Comparison of ENCODE assay signal across 14 cellular contexts in the genomic region with DNA sequence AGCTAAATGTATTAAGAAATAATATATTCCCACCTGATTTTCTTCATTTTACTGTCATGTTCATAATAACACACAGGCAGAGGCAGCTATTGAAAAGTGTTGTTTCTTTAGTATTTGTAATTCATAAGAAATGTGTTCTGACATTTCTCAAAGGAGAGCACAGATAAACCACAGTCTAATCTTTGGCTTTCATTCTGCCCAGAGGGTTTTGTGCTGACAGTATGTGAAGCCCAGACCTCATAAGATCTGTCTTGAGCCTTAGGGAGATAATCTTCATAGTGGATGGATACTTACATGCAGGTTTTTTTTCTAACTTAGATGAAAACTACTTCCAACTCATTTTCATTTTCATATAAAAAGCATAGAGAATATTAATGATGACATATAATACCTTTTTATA.
"Had no signal": no experiment of that assay in that cellular context is flagged by ENCODE, and none has a peak within 500 bp of the region (broad histone marks: within the 10 kb centered on the region; RNA-seq: fewer than 3 reads in every experiment).

No MANE protein-coding gene starts in this region.

- H3K27me3 Mint-ChIP-seq: naive B cell; stimulated activated memory B cell treated with anti-CD40 and anti-IgM and Interleukin-4, amounts not matched to agents 10 μg/mL and 1 μg/mL and 100 μg/mL, for 72 hours had no signal

- H3K9me3 Mint-ChIP-seq: activated CD4-positive, alpha-beta T cell treated with anti-CD3 and anti-CD28 coated beads, Interleukin-2, amount 10 ng/mL, durations not matched to agents 7 days and 5 days; activated T-cell treated with anti-CD3 and anti-CD28 coated beads, Interleukin-2, amount 50 U/mL, for 72 hours; immature natural killer cell; naive B cell; stimulated activated memory B cell treated with anti-CD40 and anti-IgM and Interleukin-4, amounts not matched to agents 10 μg/mL and 1 μg/mL and 100 μg/mL, for 72 hours had no signal

- DNase-seq: activated CD4-positive, alpha-beta T cell treated with anti-CD3 and anti-CD28 coated beads, Interleukin-2, amount 10 ng/mL, durations not matched to agents 7 days and 5 days; activated CD8-positive, alpha-beta memory T cell treated with anti-CD3 and anti-CD28 coated beads, Interleukin-2, amount 50 U/mL, for 48 hours; activated gamma-delta T cell; activated T-cell treated with anti-CD3 and anti-CD28 coated beads, Interleukin-2, amount 50 U/mL, for 72 hours; aorta; immature natural killer cell; left colon; naive B cell; stimulated activated CD4-positive, alpha-beta T cell treated with anti-CD3 and anti-CD28 coated beads, Interleukin-2, amount 100 ng/mL, for 48 hours had no signal

- H3K27me3 ChIP-seq: foreskin keratinocyte had no signal

- H3K27ac ChIP-seq: foreskin keratinocyte had no signal

- ATAC-seq: activated T-cell treated with anti-CD3 and anti-CD28 coated beads, Interleukin-2, amount 50 U/mL, for 72 hours; esophagus mucosa; foreskin keratinocyte; left colon; stimulated activated memory B cell treated with anti-CD40 and anti-IgM and Interleukin-4, amounts not matched to agents 10 μg/mL and 1 μg/mL and 100 μg/mL, for 72 hours had no signal

- H3K36me3 Mint-ChIP-seq: activated naive CD8-positive, alpha-beta T cell; immature natural killer cell; naive B cell; stimulated activated memory B cell treated with anti-CD40 and anti-IgM and Interleukin-4, amounts not matched to agents 10 μg/mL and 1 μg/mL and 100 μg/mL, for 72 hours had no signal

- H3K27ac Mint-ChIP-seq: activated CD4-positive, alpha-beta T cell treated with anti-CD3 and anti-CD28 coated beads, Interleukin-2, amount 10 ng/mL, durations not matched to agents 7 days and 5 days; activated naive CD8-positive, alpha-beta T cell; activated T-cell treated with anti-CD3 and anti-CD28 coated beads, Interleukin-2, amount 50 U/mL, for 72 hours; immature natural killer cell; naive B cell; stimulated activated memory B cell treated with anti-CD40 and anti-IgM and Interleukin-4, amounts not matched to agents 10 μg/mL and 1 μg/mL and 100 μg/mL, for 72 hours had no signal

- H3K4me3 ChIP-seq: lung had no signal

- H3K4me3 Mint-ChIP-seq: activated CD4-positive, alpha-beta T cell treated with anti-CD3 and anti-CD28 coated beads, Interleukin-2, amount 10 ng/mL, durations not matched to agents 7 days and 5 days; activated naive CD8-positive, alpha-beta T cell; activated T-cell treated with anti-CD3 and anti-CD28 coated beads, Interleukin-2, amount 50 U/mL, for 72 hours; immature natural killer cell; naive B cell; stimulated activated memory B cell treated with anti-CD40 and anti-IgM and Interleukin-4, amounts not matched to agents 10 μg/mL and 1 μg/mL and 100 μg/mL, for 72 hours had no signal

- H3K4me1 ChIP-seq: foreskin keratinocyte had no signal

- H3K4me1 Mint-ChIP-seq: activated CD4-positive, alpha-beta T cell treated with anti-CD3 and anti-CD28 coated beads, Interleukin-2, amount 10 ng/mL, durations not matched to agents 7 days and 5 days; immature natural killer cell; naive B cell; stimulated activated memory B cell treated with anti-CD40 and anti-IgM and Interleukin-4, amounts not matched to agents 10 μg/mL and 1 μg/mL and 100 μg/mL, for 72 hours had no signal
